1 cellular context compared by ENCODE assay signal in the genomic region with DNA sequence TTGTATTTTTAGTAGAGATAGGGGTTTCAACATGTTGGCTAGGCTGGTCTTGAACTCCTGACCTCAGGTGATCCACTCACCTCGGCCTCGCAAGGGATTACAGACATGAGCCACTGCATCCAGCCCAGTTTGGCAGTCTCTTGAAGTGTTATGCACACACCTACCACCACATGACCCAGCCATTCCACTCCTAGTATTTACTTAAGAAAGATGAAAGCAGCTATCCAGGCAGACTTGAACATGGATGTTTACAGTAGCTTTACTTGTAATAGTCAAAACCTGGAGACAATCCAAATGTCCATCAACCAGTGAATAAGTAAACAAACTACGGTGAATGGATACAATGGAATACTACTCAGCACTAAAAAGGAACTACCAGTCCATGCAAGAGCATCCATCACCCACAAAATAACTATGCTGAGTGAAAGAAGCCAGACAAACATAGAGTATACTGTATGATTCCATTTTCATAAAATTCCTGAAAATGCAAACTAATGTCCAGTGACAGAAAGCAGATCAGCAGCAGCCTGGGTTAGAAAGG.
TF ChIP-seq lines count a peak whose summit lies in the region.

No MANE protein-coding gene starts in this region.

TF ChIP-seq in HepG2, 621 proteins besides CTCF, POLR2A, EP300 and RAD21 (continued from another document and continues in another):
- TF ChIP-seq HMG20B (CRISPR knock-in tag; conservative IDR thresholded peaks at IDR 0.05): peak; percentile 96
- TF ChIP-seq RXRB (CRISPR knock-in tag; IDR thresholded peaks at IDR 0.05; ENCODE audit: borderline replicate concordance): peak; percentile 99
- TF ChIP-seq ASH2L (IDR thresholded peaks at IDR 0.05; ENCODE audit: insufficient read length, low read depth, low read length): peak; percentile 54
- no peak for TF ChIP-seq TOPORS (CRISPR knock-in tag; IDR thresholded peaks at IDR 0.05)
- TF ChIP-seq LCORL (IDR thresholded peaks at IDR 0.05): peak; percentile 74
- peak; percentile 97 for TF ChIP-seq LCORL (CRISPR knock-in tag; IDR thresholded peaks at IDR 0.05)
- no peak for TF ChIP-seq SP1 (IDR thresholded peaks at IDR 0.05)
- TF ChIP-seq SP1 (CRISPR knock-in tag; IDR thresholded peaks at IDR 0.05): peak; percentile 52; the same call in 1 of the 2 replicates
- TF ChIP-seq, protein P1, sequence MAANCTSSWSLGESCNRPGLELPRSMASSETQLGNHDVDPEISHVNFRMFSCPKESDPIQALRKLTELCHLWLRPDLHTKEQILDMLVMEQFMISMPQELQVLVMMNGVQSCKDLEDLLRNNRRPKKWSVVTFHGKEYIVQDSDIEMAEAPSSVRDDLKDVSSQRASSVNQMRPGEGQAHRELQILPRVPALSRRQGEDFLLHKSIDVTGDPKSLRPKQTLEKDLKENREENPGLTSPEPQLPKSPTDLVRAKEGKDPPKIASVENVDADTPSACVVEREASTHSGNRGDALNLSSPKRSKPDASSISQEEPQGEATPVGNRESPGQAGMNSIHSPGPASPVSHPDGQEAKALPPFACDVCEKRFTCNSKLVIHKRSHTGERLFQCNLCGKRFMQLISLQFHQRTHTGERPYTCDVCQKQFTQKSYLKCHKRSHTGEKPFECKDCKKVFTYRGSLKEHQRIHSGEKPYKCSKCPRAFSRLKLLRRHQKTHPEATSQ (CRISPR knock-in tag; IDR thresholded peaks at IDR 0.05; ENCODE audit: borderline replicate concordance): no peak
- peak; percentile 44; the same call in 1 of the 2 replicates for TF ChIP-seq ZNF460 (CRISPR knock-in tag; IDR thresholded peaks at IDR 0.05; ENCODE audit: borderline replicate concordance)
- TF ChIP-seq NR1H2 (CRISPR knock-in tag; IDR thresholded peaks at IDR 0.05; ENCODE audit: borderline replicate concordance, low read depth): peak; percentile 42; the same call in 1 of the 2 replicates
- TF ChIP-seq, protein P2, sequence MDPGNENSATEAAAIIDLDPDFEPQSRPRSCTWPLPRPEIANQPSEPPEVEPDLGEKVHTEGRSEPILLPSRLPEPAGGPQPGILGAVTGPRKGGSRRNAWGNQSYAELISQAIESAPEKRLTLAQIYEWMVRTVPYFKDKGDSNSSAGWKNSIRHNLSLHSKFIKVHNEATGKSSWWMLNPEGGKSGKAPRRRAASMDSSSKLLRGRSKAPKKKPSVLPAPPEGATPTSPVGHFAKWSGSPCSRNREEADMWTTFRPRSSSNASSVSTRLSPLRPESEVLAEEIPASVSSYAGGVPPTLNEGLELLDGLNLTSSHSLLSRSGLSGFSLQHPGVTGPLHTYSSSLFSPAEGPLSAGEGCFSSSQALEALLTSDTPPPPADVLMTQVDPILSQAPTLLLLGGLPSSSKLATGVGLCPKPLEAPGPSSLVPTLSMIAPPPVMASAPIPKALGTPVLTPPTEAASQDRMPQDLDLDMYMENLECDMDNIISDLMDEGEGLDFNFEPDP (CRISPR knock-in tag; conservative IDR thresholded peaks at IDR 0.05): 0 out of 2 replicates have a peak, but pooled peaks have one; percentile 82
- TF ChIP-seq ATF7 (IDR thresholded peaks at IDR 0.05): no peak; the same call in 1 of the 2 replicates
- peak; percentile 45; the same call in 1 of the 2 replicates for TF ChIP-seq ATF7 (CRISPR knock-in tag; IDR thresholded peaks at IDR 0.05)
- peak; percentile 88 for TF ChIP-seq BHLHE40 (IDR thresholded peaks at IDR 0.05; ENCODE audit: low read length)
- peak; percentile 43 for TF ChIP-seq ZNF629 (CRISPR knock-in tag; conservative IDR thresholded peaks at IDR 0.05)
- no peak for TF ChIP-seq RBAK (CRISPR knock-in tag; IDR thresholded peaks at IDR 0.05)
- TF ChIP-seq, protein P3, sequence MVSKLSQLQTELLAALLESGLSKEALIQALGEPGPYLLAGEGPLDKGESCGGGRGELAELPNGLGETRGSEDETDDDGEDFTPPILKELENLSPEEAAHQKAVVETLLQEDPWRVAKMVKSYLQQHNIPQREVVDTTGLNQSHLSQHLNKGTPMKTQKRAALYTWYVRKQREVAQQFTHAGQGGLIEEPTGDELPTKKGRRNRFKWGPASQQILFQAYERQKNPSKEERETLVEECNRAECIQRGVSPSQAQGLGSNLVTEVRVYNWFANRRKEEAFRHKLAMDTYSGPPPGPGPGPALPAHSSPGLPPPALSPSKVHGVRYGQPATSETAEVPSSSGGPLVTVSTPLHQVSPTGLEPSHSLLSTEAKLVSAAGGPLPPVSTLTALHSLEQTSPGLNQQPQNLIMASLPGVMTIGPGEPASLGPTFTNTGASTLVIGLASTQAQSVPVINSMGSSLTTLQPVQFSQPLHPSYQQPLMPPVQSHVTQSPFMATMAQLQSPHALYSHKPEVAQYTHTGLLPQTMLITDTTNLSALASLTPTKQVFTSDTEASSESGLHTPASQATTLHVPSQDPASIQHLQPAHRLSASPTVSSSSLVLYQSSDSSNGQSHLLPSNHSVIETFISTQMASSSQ (IDR thresholded peaks at IDR 0.05; ENCODE audit: low read depth): peak; percentile 68; the same call in 1 of the 2 replicates
- TF ChIP-seq, protein P3 (CRISPR knock-in tag; IDR thresholded peaks at IDR 0.05; ENCODE audit: borderline replicate concordance): peak; percentile 89; the same call in 1 of the 2 replicates
- TF ChIP-seq RXRA (CRISPR knock-in tag; IDR thresholded peaks at IDR 0.05): peak; percentile 99
- no peak; the same call in 1 of the 2 replicates for TF ChIP-seq NFYC (CRISPR knock-in tag; IDR thresholded peaks at IDR 0.05)
- TF ChIP-seq, protein P4, sequence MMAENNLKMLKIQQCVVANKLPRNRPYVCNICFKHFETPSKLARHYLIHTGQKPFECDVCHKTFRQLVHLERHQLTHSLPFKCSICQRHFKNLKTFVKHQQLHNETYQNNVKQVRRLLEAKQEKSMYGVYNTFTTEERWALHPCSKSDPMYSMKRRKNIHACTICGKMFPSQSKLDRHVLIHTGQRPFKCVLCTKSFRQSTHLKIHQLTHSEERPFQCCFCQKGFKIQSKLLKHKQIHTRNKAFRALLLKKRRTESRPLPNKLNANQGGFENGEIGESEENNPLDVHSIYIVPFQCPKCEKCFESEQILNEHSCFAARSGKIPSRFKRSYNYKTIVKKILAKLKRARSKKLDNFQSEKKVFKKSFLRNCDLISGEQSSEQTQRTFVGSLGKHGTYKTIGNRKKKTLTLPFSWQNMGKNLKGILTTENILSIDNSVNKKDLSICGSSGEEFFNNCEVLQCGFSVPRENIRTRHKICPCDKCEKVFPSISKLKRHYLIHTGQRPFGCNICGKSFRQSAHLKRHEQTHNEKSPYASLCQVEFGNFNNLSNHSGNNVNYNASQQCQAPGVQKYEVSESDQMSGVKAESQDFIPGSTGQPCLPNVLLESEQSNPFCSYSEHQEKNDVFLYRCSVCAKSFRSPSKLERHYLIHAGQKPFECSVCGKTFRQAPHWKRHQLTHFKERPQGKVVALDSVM (CRISPR knock-in tag; IDR thresholded peaks at IDR 0.05): peak; percentile 95
- TF ChIP-seq DMAP1 (CRISPR knock-in tag; IDR thresholded peaks at IDR 0.05): peak; percentile 62; the same call in 1 of the 2 replicates
- no peak; the same call in 1 of the 2 replicates for TF ChIP-seq ZNF33B (CRISPR knock-in tag; IDR thresholded peaks at IDR 0.05)
- peak; percentile 99 for TF ChIP-seq NFIC (IDR thresholded peaks at IDR 0.05; ENCODE audit: low read length)
- 0 out of 2 replicates have a peak, but pooled peaks have one; percentile 71 for TF ChIP-seq RORA (CRISPR knock-in tag; IDR thresholded peaks at IDR 0.05)
- TF ChIP-seq TBX2 (CRISPR knock-in tag; IDR thresholded peaks at IDR 0.05; ENCODE audit: borderline replicate concordance): peak; percentile 98
- TF ChIP-seq, protein P5, sequence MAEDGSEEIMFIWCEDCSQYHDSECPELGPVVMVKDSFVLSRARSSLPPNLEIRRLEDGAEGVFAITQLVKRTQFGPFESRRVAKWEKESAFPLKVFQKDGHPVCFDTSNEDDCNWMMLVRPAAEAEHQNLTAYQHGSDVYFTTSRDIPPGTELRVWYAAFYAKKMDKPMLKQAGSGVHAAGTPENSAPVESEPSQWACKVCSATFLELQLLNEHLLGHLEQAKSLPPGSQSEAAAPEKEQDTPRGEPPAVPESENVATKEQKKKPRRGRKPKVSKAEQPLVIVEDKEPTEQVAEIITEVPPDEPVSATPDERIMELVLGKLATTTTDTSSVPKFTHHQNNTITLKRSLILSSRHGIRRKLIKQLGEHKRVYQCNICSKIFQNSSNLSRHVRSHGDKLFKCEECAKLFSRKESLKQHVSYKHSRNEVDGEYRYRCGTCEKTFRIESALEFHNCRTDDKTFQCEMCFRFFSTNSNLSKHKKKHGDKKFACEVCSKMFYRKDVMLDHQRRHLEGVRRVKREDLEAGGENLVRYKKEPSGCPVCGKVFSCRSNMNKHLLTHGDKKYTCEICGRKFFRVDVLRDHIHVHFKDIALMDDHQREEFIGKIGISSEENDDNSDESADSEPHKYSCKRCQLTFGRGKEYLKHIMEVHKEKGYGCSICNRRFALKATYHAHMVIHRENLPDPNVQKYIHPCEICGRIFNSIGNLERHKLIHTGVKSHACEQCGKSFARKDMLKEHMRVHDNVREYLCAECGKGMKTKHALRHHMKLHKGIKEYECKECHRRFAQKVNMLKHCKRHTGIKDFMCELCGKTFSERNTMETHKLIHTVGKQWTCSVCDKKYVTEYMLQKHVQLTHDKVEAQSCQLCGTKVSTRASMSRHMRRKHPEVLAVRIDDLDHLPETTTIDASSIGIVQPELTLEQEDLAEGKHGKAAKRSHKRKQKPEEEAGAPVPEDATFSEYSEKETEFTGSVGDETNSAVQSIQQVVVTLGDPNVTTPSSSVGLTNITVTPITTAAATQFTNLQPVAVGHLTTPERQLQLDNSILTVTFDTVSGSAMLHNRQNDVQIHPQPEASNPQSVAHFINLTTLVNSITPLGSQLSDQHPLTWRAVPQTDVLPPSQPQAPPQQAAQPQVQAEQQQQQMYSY (CRISPR knock-in tag; IDR thresholded peaks at IDR 0.05): peak; percentile 76; the same call in 1 of the 2 replicates
- TF ChIP-seq ZNF230 (CRISPR knock-in tag; IDR thresholded peaks at IDR 0.05): peak; percentile 69; the same call in 1 of the 2 replicates
- TF ChIP-seq, protein P6, sequence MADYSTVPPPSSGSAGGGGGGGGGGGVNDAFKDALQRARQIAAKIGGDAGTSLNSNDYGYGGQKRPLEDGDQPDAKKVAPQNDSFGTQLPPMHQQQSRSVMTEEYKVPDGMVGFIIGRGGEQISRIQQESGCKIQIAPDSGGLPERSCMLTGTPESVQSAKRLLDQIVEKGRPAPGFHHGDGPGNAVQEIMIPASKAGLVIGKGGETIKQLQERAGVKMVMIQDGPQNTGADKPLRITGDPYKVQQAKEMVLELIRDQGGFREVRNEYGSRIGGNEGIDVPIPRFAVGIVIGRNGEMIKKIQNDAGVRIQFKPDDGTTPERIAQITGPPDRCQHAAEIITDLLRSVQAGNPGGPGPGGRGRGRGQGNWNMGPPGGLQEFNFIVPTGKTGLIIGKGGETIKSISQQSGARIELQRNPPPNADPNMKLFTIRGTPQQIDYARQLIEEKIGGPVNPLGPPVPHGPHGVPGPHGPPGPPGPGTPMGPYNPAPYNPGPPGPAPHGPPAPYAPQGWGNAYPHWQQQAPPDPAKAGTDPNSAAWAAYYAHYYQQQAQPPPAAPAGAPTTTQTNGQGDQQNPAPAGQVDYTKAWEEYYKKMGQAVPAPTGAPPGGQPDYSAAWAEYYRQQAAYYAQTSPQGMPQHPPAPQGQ (CRISPR knock-in tag; IDR thresholded peaks at IDR 0.05; ENCODE audit: borderline replicate concordance): 0 out of 2 replicates have a peak, but pooled peaks have one; percentile 41
- TF ChIP-seq, protein P7, sequence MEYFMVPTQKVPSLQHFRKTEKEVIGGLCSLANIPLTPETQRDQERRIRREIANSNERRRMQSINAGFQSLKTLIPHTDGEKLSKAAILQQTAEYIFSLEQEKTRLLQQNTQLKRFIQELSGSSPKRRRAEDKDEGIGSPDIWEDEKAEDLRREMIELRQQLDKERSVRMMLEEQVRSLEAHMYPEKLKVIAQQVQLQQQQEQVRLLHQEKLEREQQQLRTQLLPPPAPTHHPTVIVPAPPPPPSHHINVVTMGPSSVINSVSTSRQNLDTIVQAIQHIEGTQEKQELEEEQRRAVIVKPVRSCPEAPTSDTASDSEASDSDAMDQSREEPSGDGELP (IDR thresholded peaks at IDR 0.05; ENCODE audit: borderline replicate concordance, low read depth): peak; percentile 71; the same call in 1 of the 2 replicates
- no peak for TF ChIP-seq HNRNPUL1 (IDR thresholded peaks at IDR 0.05; ENCODE audit: low read depth, low read length)
- TF ChIP-seq ZFYVE20 (CRISPR knock-in tag; IDR thresholded peaks at IDR 0.05; ENCODE audit: borderline replicate concordance, low read depth): no peak
- no peak for TF ChIP-seq MTA3 (CRISPR knock-in tag; IDR thresholded peaks at IDR 0.05)
- peak; percentile 77 for TF ChIP-seq ZNF644 (CRISPR knock-in tag; IDR thresholded peaks at IDR 0.05; ENCODE audit: low read depth)
- TF ChIP-seq ZNF260 (CRISPR knock-in tag; IDR thresholded peaks at IDR 0.05; ENCODE audit: borderline replicate concordance, low read depth): 0 out of 2 replicates have a peak, but pooled peaks have one; percentile 78
- peak; percentile 51 for TF ChIP-seq GABPB1 (CRISPR knock-in tag; IDR thresholded peaks at IDR 0.05)
- peak; percentile 97 for TF ChIP-seq ZMYM3 (CRISPR knock-in tag; IDR thresholded peaks at IDR 0.05)
- TF ChIP-seq NFKBIZ (CRISPR knock-in tag; IDR thresholded peaks at IDR 0.05): peak; percentile 87
- TF ChIP-seq JDP2 (CRISPR knock-in tag; IDR thresholded peaks at IDR 0.05; ENCODE audit: borderline replicate concordance): no peak; the same call in 1 of the 2 replicates
- peak; percentile 68; the same call in 1 of the 2 replicates for TF ChIP-seq KDM5B (CRISPR knock-in tag; IDR thresholded peaks at IDR 0.05; ENCODE audit: borderline replicate concordance)
